Comparison of ENCODE assay signal across 8 cellular contexts in the genomic region with DNA sequence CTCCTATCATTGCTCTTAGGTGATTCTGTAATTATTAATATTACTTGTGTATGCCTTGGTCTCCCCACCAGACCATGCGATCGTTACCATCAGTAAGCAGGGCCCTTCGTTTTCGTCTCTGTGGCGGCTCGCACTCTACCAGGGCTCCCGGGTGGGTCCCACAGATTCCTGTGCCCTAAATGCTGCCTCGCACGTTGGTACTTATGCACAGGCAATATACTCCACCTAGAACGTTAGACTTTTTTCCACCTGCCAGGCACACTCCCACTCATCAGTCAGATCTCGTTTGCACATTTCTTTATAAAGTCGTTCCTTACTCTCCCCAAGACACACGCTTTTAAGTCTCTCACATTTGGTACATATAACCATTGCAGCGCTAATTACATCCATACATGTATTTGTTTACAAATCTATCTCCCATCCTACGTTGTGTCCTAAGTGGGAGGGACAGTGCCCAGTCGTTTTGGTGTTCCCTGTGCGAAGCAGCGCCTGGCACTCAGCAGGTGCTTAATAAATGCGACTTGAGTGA. TPM values are rescaled to one million over a fixed set of nuclear protein-coding genes. Genes with fewer than 3 reads are reported as not detected.
DNase-seq lines count a peak whose midpoint lies in the region; ATAC-seq and TF ChIP-seq lines count a peak whose summit lies in the region.

No MANE protein-coding gene starts in this region.

- H3K4me3 ChIP-seq in CD4-positive, CD25-positive, alpha-beta regulatory T cell (ENCODE audit: low read depth, low read length): peak overlapping the region; percentile 87
- H3K4me3 ChIP-seq in MM.1S (ENCODE audit: low read length) (peak overlapping the region; percentile 82), neural progenitor cell (peak overlapping the region; percentile 96)
- peak overlapping the region; percentile 88 for H3K4me3 ChIP-seq in effector memory CD4-positive, alpha-beta T cell (ENCODE audit: insufficient read depth, low read depth, low read length, poor library complexity, severe bottlenecking)

- no peak for ATAC-seq in CD4-positive, CD25-positive, alpha-beta regulatory T cell (ENCODE audit: low read depth in 2 of 2)
- ATAC-seq in GM21360 (IDR thresholded peaks at IDR 0.05; ENCODE audit: unreplicated experiment) (no peak), HG03521 (IDR thresholded peaks at IDR 0.05; ENCODE audit: unreplicated experiment) (no peak)

- H3K4me2 ChIP-seq in MM.1S (ENCODE audit: low read depth, low read length) (peak overlapping the region; percentile 94), neural progenitor cell (peak overlapping the region; percentile 88)

- no peaks in the 10 kb centered on the region for H3K36me3 Mint-ChIP-seq in CD4-positive, CD25-positive, alpha-beta regulatory T cell
- peaks cover 23% of the 10 kb centered on the region for H3K36me3 Mint-ChIP-seq in neural progenitor cell

- H3K27ac ChIP-seq in CD4-positive, CD25-positive, alpha-beta regulatory T cell (ENCODE audit: insufficient read depth, low read length, poor library complexity, severe bottlenecking): peak overlapping the region; percentile 55
- no peak overlapping the region for H3K27ac ChIP-seq in MM.1S (ENCODE audit: low read length)
- peak overlapping the region; percentile 25 for H3K27ac ChIP-seq in effector memory CD4-positive, alpha-beta T cell (ENCODE audit: insufficient read depth, low read length, poor library complexity, severe bottlenecking)
- peak overlapping the region; percentile 99 for H3K27ac ChIP-seq in neural progenitor cell

- H3F3A ChIP-seq in MM.1S (ENCODE audit: insufficient read depth, low read length) (no peaks in the 10 kb centered on the region), neural progenitor cell (ENCODE audit: low read depth) (peaks cover 16% of the 10 kb centered on the region)

- no peaks in the 10 kb centered on the region for H3K27me3 Mint-ChIP-seq in CD4-positive, CD25-positive, alpha-beta regulatory T cell
- no peaks in the 10 kb centered on the region for H3K27me3 Mint-ChIP-seq in neural progenitor cell (ENCODE audit: insufficient read depth, low read depth)

- H3K4me3 Mint-ChIP-seq in CD4-positive, CD25-positive, alpha-beta regulatory T cell: peak overlapping the region; percentile 87 to 97 (median 95)
- H3K4me3 Mint-ChIP-seq in neural progenitor cell: peak overlapping the region; percentile 95

- no peaks in the 10 kb centered on the region for H3K9me3 ChIP-seq in CD4-positive, CD25-positive, alpha-beta regulatory T cell (ENCODE audit: control insufficient read depth in 2 of 2, low read length in 2 of 2)
- H3K9me3 ChIP-seq in MM.1S (replicated peaks; ENCODE audit: insufficient read depth, low read length) (no peaks in the 10 kb centered on the region), neural progenitor cell (ENCODE audit: low read depth) (no peaks in the 10 kb centered on the region)
- H3K9me3 ChIP-seq in effector memory CD4-positive, alpha-beta T cell (ENCODE audit: control insufficient read depth, low read length): no peaks in the 10 kb centered on the region

- DNase-seq in CD4-positive, CD25-positive, alpha-beta regulatory T cell: no peak
- DNase-seq in MM.1S: no peak
- no peak for DNase-seq in effector memory CD4-positive, alpha-beta T cell
- peak; percentile 5 for DNase-seq in neural progenitor cell (ENCODE audit: low spot score)
- no peak for DNase-seq in islet precursor cell
- no peak for DNase-seq in OCI-M2 (lab: John Stamatoyannopoulos, UW; ENCODE audit: unreplicated experiment)

- peaks cover 18% of the 10 kb centered on the region for H3K4me1 ChIP-seq in CD4-positive, CD25-positive, alpha-beta regulatory T cell (ENCODE audit: control insufficient read depth, insufficient read depth, low read length, poor library complexity, severe bottlenecking)
- H3K4me1 ChIP-seq in MM.1S (ENCODE audit: low read length): peaks cover 6% of the 10 kb centered on the region; the same call in 1 of the 2 replicates
- H3K4me1 ChIP-seq in effector memory CD4-positive, alpha-beta T cell (ENCODE audit: control insufficient read depth, insufficient read depth, low read length, poor library complexity, severe bottlenecking): peaks cover 13% of the 10 kb centered on the region
- peaks cover 11% of the 10 kb centered on the region for H3K4me1 ChIP-seq in neural progenitor cell

- TF ChIP-seq CTCF in MM.1S (IDR thresholded peaks at IDR 0.05; ENCODE audit: low read length) (no peak), neural progenitor cell (IDR thresholded peaks at IDR 0.05) (no peak)

- H3K27me3 ChIP-seq in CD4-positive, CD25-positive, alpha-beta regulatory T cell (ENCODE audit: control insufficient read depth, insufficient read depth, low read length): no peaks in the 10 kb centered on the region
- H3K27me3 ChIP-seq in MM.1S (replicated peaks; ENCODE audit: insufficient read depth, low read length) (no peaks in the 10 kb centered on the region), neural progenitor cell (peaks cover 8% of the 10 kb centered on the region)
- no peaks in the 10 kb centered on the region for H3K27me3 ChIP-seq in effector memory CD4-positive, alpha-beta T cell (replicated peaks; ENCODE audit: control insufficient read depth, insufficient read depth, low read length, poor library complexity, severe bottlenecking)

- H2AFZ ChIP-seq in MM.1S (ENCODE audit: low read length) (peak overlapping the region; percentile 74), neural progenitor cell (replicated peaks) (peak overlapping the region; percentile 86)

- H3K9ac ChIP-seq in MM.1S (ENCODE audit: low read length) (peak overlapping the region; percentile 64), neural progenitor cell (peak overlapping the region; percentile 3)

- no peaks in the 10 kb centered on the region for H3K9me2 ChIP-seq in MM.1S (replicated peaks; ENCODE audit: insufficient read depth, low read length)

- no peaks in the 10 kb centered on the region for H3K36me3 ChIP-seq in CD4-positive, CD25-positive, alpha-beta regulatory T cell (ENCODE audit: control insufficient read depth, insufficient read depth, low read length)
- H3K36me3 ChIP-seq in MM.1S (replicated peaks; ENCODE audit: insufficient read depth, low read length) (no peaks in the 10 kb centered on the region), neural progenitor cell (no peaks in the 10 kb centered on the region)
- no peaks in the 10 kb centered on the region for H3K36me3 ChIP-seq in effector memory CD4-positive, alpha-beta T cell (ENCODE audit: control insufficient read depth, insufficient read depth, low read length)

- H3K27ac Mint-ChIP-seq in CD4-positive, CD25-positive, alpha-beta regulatory T cell: peak overlapping the region; percentile 70 to 89 (median 87)
- peak overlapping the region; percentile 48 for H3K27ac Mint-ChIP-seq in neural progenitor cell

- no peaks in the 10 kb centered on the region for H4K20me1 ChIP-seq in MM.1S (ENCODE audit: insufficient read depth, low read length)
- peaks cover 21% of the 10 kb centered on the region for H4K20me1 ChIP-seq in neural progenitor cell (ENCODE audit: low read depth)

- peaks cover 23 to 50% (median 27%) of the 10 kb centered on the region in 4 donors for H3K4me1 Mint-ChIP-seq in CD4-positive, CD25-positive, alpha-beta regulatory T cell
- peaks cover 19% of the 10 kb centered on the region for H3K4me1 Mint-ChIP-seq in neural progenitor cell

- H3K79me2 ChIP-seq in MM.1S (ENCODE audit: low read length) (peaks cover 25% of the 10 kb centered on the region), neural progenitor cell (ENCODE audit: low read depth) (peaks cover 44% of the 10 kb centered on the region)

- H3K9me3 Mint-ChIP-seq in CD4-positive, CD25-positive, alpha-beta regulatory T cell: no peaks in the 10 kb centered on the region
- H3K9me3 Mint-ChIP-seq in neural progenitor cell: no peaks in the 10 kb centered on the region

RNA-seq across cellular contexts. Expression of gene FEZ2, which starts 0.9 kb away (rescaled TPM):
- 18.1 TPM for total RNA-seq in CD4-positive, CD25-positive, alpha-beta regulatory T cell
- 1 to 10 TPM; 3.3 to 5.0 (median 4.2) TPM for polyA plus RNA-seq in CD4-positive, CD25-positive, alpha-beta regulatory T cell
- total RNA-seq in neural progenitor cell (ENCODE audit: low replicate concordance): 51.9 and 70.7 TPM in 2 replicates
